Comparison of ENCODE assay signal across 20 cellular contexts in genomic region chr17:42804918-42805367, GRCh38. TPM values are rescaled to one million over a fixed set of nuclear protein-coding genes. Genes with fewer than 3 reads are reported as not detected.
DNase-seq lines count a peak whose midpoint lies in the region; ATAC-seq and TF ChIP-seq lines count a peak whose summit lies in the region.
"Had no signal": no experiment of that assay in that cellular context is flagged by ENCODE, and none has a peak within 500 bp of the region (broad histone marks: within the 10 kb centered on the region; RNA-seq: fewer than 3 reads in every experiment).

No MANE protein-coding gene starts in this region.

- H3K9me3 Mint-ChIP-seq in endothelial cell (ENCODE audit: unreplicated experiment) (no peaks in the 10 kb centered on the region), nephron (no peaks in the 10 kb centered on the region)
- H3K9me3 Mint-ChIP-seq: activated CD4-positive, alpha-beta memory T cell treated with anti-CD3 and anti-CD28 coated beads, Interleukin-2, amount 10 ng/mL, durations not matched to agents 7 days and 5 days; CD4-positive, alpha-beta memory T cell; IgD-negative memory B cell; neural progenitor cell; T-cell had no signal

- CTCF ChIA-PET in RWPE1 (lab: Yijun Ruan, JAX), result interaction anchor here (0.6 kb wide), 1 partner anchor 74 kb away, joined by 3 read pairs; no protein-coding TSS in a partner anchor

- H3K4me3 Mint-ChIP-seq in endothelial cell (ENCODE audit: unreplicated experiment), result no peak overlapping the region
- no peak overlapping the region for H3K4me3 Mint-ChIP-seq in nephron
- H3K4me3 Mint-ChIP-seq: activated CD4-positive, alpha-beta memory T cell treated with anti-CD3 and anti-CD28 coated beads, Interleukin-2, amount 10 ng/mL, durations not matched to agents 7 days and 5 days; activated naive CD8-positive, alpha-beta T cell; CD4-positive, alpha-beta memory T cell; GM23338; IgD-negative memory B cell; neural progenitor cell; T-cell had no signal

- DNase-seq in COLO668 (lab: John Stamatoyannopoulos, UW; ENCODE audit: unreplicated experiment), result peak; percentile 32
- peak; percentile 78 for DNase-seq in NCI-H2029 (lab: John Stamatoyannopoulos, UW)
- no peak for DNase-seq in endothelial cell (ENCODE audit: low spot score)
- no peak for DNase-seq in RWPE1 (ENCODE audit: low spot score)
- no peak for DNase-seq in NCI-H2196 treated with DMSO at 0.1 percent for 48 hours (lab: John Stamatoyannopoulos, UW; ENCODE audit: unreplicated experiment)
- DNase-seq: activated CD4-positive, alpha-beta memory T cell treated with anti-CD3 and anti-CD28 coated beads, Interleukin-2, amount 10 ng/mL, durations not matched to agents 7 days and 5 days; activated T-cell treated with anti-CD3 and anti-CD28 coated beads, Interleukin-2, amount 50 U/mL, for 48 hours; CD4-positive, alpha-beta memory T cell; NCI-H2171; retina; T-cell; WERI-Rb-1 had no signal

- peaks cover 13% of the 10 kb centered on the region for H3K4me1 Mint-ChIP-seq in endothelial cell (ENCODE audit: unreplicated experiment)
- peaks cover 9% of the 10 kb centered on the region for H3K4me1 Mint-ChIP-seq in nephron
- H3K4me1 Mint-ChIP-seq: activated CD4-positive, alpha-beta memory T cell treated with anti-CD3 and anti-CD28 coated beads, Interleukin-2, amount 10 ng/mL, durations not matched to agents 7 days and 5 days; CD4-positive, alpha-beta memory T cell; GM23338; IgD-negative memory B cell had no signal

- H3K36me3 Mint-ChIP-seq in endothelial cell (ENCODE audit: low read depth, unreplicated experiment) (peaks cover 3% of the 10 kb centered on the region), nephron (ENCODE audit: low read depth) (peaks cover 2% of the 10 kb centered on the region)
- H3K36me3 Mint-ChIP-seq: IgD-negative memory B cell, neural progenitor cell had no signal

- no peak for TF ChIP-seq CTCF in endothelial cell (IDR thresholded peaks at IDR 0.05; ENCODE audit: unreplicated experiment)
- no peak for TF ChIP-seq CTCF in nephron (IDR thresholded peaks at IDR 0.05; ENCODE audit: unreplicated experiment in 3 of 3)
- TF ChIP-seq CTCF in RWPE1 (conservative IDR thresholded peaks at IDR 0.05; ENCODE audit: low read depth), result no peak

- no peak overlapping the region for H3K27ac ChIP-seq in RWPE1
- H3K27ac ChIP-seq: neural progenitor cell, tibial nerve, WERI-Rb-1 had no signal

- H3K27ac Mint-ChIP-seq in endothelial cell (ENCODE audit: unreplicated experiment) (peak overlapping the region; percentile 16), nephron (peak overlapping the region in 2 of 3 experiments; percentile 11 to 46)
- H3K27ac Mint-ChIP-seq: activated CD4-positive, alpha-beta memory T cell treated with anti-CD3 and anti-CD28 coated beads, Interleukin-2, amount 10 ng/mL, durations not matched to agents 7 days and 5 days; activated naive CD8-positive, alpha-beta T cell; GM23338; IgD-negative memory B cell; neural progenitor cell; T-cell had no signal

- H3K27me3 Mint-ChIP-seq in endothelial cell (ENCODE audit: unreplicated experiment), result peaks cover 6% of the 10 kb centered on the region
- peaks cover 6% of the 10 kb centered on the region for H3K27me3 Mint-ChIP-seq in nephron (ENCODE audit: low read depth)
- H3K27me3 Mint-ChIP-seq: activated naive CD8-positive, alpha-beta T cell; CD4-positive, alpha-beta memory T cell; IgD-negative memory B cell; T-cell had no signal

- POLR2A ChIA-PET in RWPE1 (lab: Yijun Ruan, JAX; ENCODE audit: low non-redundant PET), result no interaction called here

- ATAC-seq in HG03108 (IDR thresholded peaks at IDR 0.05; ENCODE audit: unreplicated experiment) (no peak), HG03135 (IDR thresholded peaks at IDR 0.05; ENCODE audit: unreplicated experiment) (no peak)
- ATAC-seq: GM23338, T-cell had no signal

RNA-seq across cellular contexts. Expression of gene CNTD1, which starts 6.3 kb away (rescaled TPM):
- total RNA-seq in endothelial cell (ENCODE audit: unreplicated experiment), result 0.59 TPM
- total RNA-seq: activated CD4-positive, alpha-beta memory T cell treated with anti-CD3 and anti-CD28 coated beads, Interleukin-2, amount 10 ng/mL, durations not matched to agents 7 days and 5 days; CD4-positive, alpha-beta memory T cell; GM23338; T-cell had no signal

RNA-seq across cellular contexts. Expression of gene COA3, which starts 6.4 kb away (rescaled TPM):
- 60.3 TPM for total RNA-seq in endothelial cell (ENCODE audit: unreplicated experiment)

RNA-seq across cellular contexts. Expression of gene BECN1, which starts 19.1 kb away (rescaled TPM):
- 66.4 TPM for total RNA-seq in endothelial cell (ENCODE audit: unreplicated experiment)

RNA-seq across cellular contexts. Expression of gene WNK4, which starts 24.5 kb away (rescaled TPM):
- total RNA-seq in endothelial cell (ENCODE audit: unreplicated experiment), result 8.9 TPM

RNA-seq across cellular contexts. Expression of gene PSME3, which starts 28.3 kb away (rescaled TPM):
- 128 TPM for total RNA-seq in endothelial cell (ENCODE audit: unreplicated experiment)

Comparison
In these comparisons a context has a peak if more than half of its experiments do, and no peak if none do; other contexts are left out.
1. DNase-seq: peak in COLO668 (single experiment) and NCI-H2029 (single experiment); none in endothelial cell (single experiment), RWPE1 (single experiment) and NCI-H2196 treated with DMSO at 0.1 percent for 48 hours (single experiment).